Comparison of ENCODE assay signal across 1 cellular context in the genomic region with DNA sequence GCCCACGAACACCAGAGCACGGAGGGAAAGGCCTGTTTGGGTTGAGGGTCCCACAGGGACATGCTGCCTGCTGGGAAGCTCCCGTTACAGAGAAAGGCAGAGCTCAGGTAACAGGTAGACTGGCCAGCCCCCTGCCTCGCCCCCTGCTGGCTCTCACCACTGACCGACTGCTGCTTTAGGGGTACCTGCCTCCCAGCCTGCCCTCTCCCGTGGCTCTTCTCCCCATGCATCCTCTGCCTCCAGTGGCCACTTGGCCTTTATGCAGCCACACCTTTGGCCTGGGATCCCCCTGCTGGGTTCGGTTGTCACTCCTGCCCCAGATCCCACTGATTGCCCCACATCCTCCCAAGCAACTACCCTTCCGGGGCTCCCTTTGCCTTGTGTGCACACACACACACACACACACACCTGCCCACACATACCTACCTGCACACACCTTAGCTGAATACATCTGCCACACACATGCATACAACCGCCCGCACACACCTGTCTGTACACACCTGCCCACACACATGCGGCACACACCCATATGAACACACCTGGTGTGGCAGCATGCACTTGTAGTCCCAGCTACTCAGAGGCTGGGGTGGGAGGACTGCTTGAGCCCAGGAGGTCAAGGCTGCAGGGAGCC.
TF ChIP-seq lines count a peak whose summit lies in the region.

No MANE protein-coding gene starts in this region.

TF ChIP-seq in HCT116, 20 proteins besides CTCF, POLR2A, EP300 and RAD21:
- no peak for TF ChIP-seq ZFX (IDR thresholded peaks at IDR 0.05)
TF ChIP-seq in HCT116: peak in this region for 0.
